12 cellular contexts compared by ENCODE assay signal in the genomic region with DNA sequence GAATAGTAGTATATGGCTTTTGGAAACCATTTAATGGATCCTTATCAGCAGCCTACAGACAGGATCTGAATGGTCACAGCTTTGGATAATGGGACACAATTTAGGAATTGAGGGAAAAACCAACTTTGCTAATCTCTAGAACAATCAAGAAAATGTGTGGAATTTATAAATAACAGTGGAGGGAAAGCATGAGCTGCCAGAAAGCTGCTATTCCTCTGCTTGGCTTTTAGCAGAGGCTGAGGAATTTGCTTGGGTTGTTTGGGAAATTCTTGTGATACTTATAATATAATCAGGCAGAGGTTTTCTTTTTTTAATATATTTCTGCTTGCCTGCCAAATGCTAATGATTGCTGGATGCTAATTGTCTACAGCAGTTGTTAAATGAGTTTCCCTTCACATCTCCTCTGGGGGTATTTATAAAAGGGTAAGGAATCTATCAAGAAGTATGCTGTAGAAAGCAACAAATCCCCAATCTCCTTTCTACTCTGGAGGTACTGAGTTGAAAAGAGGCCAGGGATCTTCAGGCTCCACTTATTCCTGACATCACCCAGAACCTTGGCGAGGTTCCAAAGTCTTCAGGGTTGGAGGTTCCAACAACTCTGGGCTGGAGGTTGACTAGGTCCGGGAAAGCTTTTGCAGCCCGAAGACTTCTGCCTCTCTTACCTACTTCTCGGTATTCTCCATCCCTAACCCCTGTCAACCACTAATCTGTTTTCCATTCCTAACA.
DNase-seq lines count a peak whose midpoint lies in the region; ATAC-seq and TF ChIP-seq lines count a peak whose summit lies in the region.
"Had no signal": no experiment of that assay in that cellular context is flagged by ENCODE, and none has a peak within 500 bp of the region (broad histone marks: within the 10 kb centered on the region; RNA-seq: fewer than 3 reads in every experiment).

No MANE protein-coding gene starts in this region.

- no peak for TF ChIP-seq CTCF in thoracic aorta (IDR thresholded peaks at IDR 0.05)

- no peak overlapping the region for H3K9ac ChIP-seq in adipocyte (ENCODE audit: low read length)

- H3K27me3 ChIP-seq in adipocyte (replicated peaks; ENCODE audit: control insufficient read depth, insufficient read depth, low read length) (no peaks in the 10 kb centered on the region), thoracic aorta (replicated peaks; ENCODE audit: insufficient read depth) (no peaks in the 10 kb centered on the region)
- H3K27me3 ChIP-seq: spleen had no signal

- intact Hi-C loops in left ventricle myocardium superior (cut with micrococcal nuclease): no loop called here

- H3K36me3 ChIP-seq in adipocyte (ENCODE audit: control insufficient read depth, insufficient read depth, low read length, severe bottlenecking): no peaks in the 10 kb centered on the region
- H3K36me3 ChIP-seq in thoracic aorta: no peaks in the 10 kb centered on the region
- H3K36me3 ChIP-seq: spleen had no signal

- peak; percentile 52 for ATAC-seq in left ventricle myocardium superior
- peak; percentile 33 for ATAC-seq in thoracic aorta (ENCODE audit: insufficient number of reproducible peaks, low FRiP score, low read depth)

- H3K4me3 ChIP-seq in adipocyte (ENCODE audit: low read length) (peak overlapping the region; percentile 59), thoracic aorta (peak overlapping the region; percentile 57)
- H3K4me3 ChIP-seq: spleen had no signal

- peaks cover 24% of the 10 kb centered on the region for H3K4me1 ChIP-seq in adipocyte (ENCODE audit: control insufficient read depth, insufficient read depth, low read length)
- peaks cover 21% of the 10 kb centered on the region in 2 donors for H3K4me1 ChIP-seq in thoracic aorta (ENCODE audit: control insufficient read depth in 1 of 2, low read depth in 2 of 2)
- H3K4me1 ChIP-seq: spleen had no signal

- peak; percentile 31 for DNase-seq in NCI-H2171 treated with DMSO at 0.1 percent for 48 hours (lab: John Stamatoyannopoulos, UW)
- no peak for DNase-seq in NCI-H2171 (lab: John Stamatoyannopoulos, UW)
- DNase-seq in adipocyte (ENCODE audit: low read depth): peak; percentile 63
- no peak for DNase-seq in left ventricle myocardium superior
- DNase-seq in thoracic aorta (ENCODE audit: low spot score): no peak
- no peak for DNase-seq in activated naive CD4-positive, alpha-beta T cell treated with Interleukin-2 at 50 U/mL for 16 hours
- no peak for DNase-seq in SKM-1 treated with dmso at 0.1 percent for 144 hours (lab: John Stamatoyannopoulos, UW; ENCODE audit: unreplicated experiment)
- no peak for DNase-seq in hepatic stellate cell (ENCODE audit: low spot score)
- DNase-seq: activated CD4-positive, alpha-beta T cell treated with anti-CD3 and anti-CD28 coated beads for 4 hours; activated effector memory CD4-positive, alpha-beta T cell treated with anti-CD3 and anti-CD28 coated beads, Interleukin-2, amount 50 U/mL, for 16 hours; KG1; spleen had no signal

- H3K9me3 ChIP-seq in adipocyte (ENCODE audit: control insufficient read depth, low read length): peaks cover 9% of the 10 kb centered on the region
- H3K9me3 ChIP-seq in thoracic aorta: no peaks in the 10 kb centered on the region
- H3K9me3 ChIP-seq: spleen had no signal

- H3K27ac ChIP-seq in thoracic aorta: peak overlapping the region; percentile 37 to 76
- H3K27ac ChIP-seq: spleen had no signal

Comparison
In these comparisons a context has a peak if more than half of its experiments do, and no peak if none do; other contexts are left out.
1. DNase-seq: peak in NCI-H2171 treated with DMSO at 0.1 percent for 48 hours (single experiment) and adipocyte (single experiment); none in NCI-H2171 (single experiment), left ventricle myocardium superior (single experiment), thoracic aorta (single experiment), activated naive CD4-positive, alpha-beta T cell treated with Interleukin-2 at 50 U/mL for 16 hours (single experiment), SKM-1 treated with dmso at 0.1 percent for 144 hours (single experiment) and hepatic stellate cell (single experiment).